1 cellular context compared by ENCODE assay signal in genomic region chr11:64845125-64845735, GRCh38.
TF ChIP-seq lines count a peak whose summit lies in the region.

No MANE protein-coding gene starts in this region.

TF ChIP-seq in endothelial cell of umbilical vein, 7 proteins besides CTCF, POLR2A, EP300 and RAD21 (continued from another document):
- no peak for TF ChIP-seq POLR2AphosphoS5 (IDR thresholded peaks at IDR 0.05; ENCODE audit: insufficient read depth, low read depth, low read length)
- TF ChIP-seq GATA2 (IDR thresholded peaks at IDR 0.05; ENCODE audit: insufficient read depth, insufficient read length, low read depth, low read length): no peak
- no peak for TF ChIP-seq JUN (IDR thresholded peaks at IDR 0.05; ENCODE audit: borderline replicate concordance, insufficient read depth, insufficient read length, low read depth)
